ENCODE assay signal across 8 cellular contexts in the genomic region with DNA sequence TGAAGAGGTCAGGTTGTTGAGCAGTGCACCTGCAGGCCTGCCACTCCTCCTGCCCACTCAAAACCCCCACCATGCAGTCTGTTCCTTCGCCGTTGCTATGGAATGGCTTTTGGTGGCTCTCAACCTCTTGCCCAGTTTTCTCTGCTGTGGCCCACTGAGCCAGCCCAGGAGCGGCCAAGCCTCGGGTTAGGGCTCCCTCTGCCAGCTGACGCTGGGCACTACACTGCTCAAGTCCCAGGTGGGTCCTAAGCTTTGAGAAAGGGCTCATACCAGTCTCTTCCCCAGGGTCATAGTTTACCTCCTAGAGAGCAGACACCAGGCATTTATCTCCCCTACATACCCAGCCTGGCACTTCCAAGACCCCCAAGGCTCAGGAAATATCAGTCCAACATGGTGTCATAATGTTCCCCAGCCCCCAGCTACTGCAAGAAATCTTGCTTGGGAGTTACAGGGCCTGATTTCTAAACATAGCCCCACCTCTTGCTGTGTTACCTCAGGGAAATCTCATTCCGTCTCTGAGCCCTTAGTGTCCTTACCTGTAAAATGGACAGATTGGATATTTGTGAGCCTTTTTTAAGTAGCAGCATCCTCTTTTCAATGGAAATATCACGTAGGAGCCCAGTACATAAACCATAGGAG. TPM values are rescaled to one million over a fixed set of nuclear protein-coding genes. Genes with fewer than 3 reads are reported as not detected.
DNase-seq lines count a peak whose midpoint lies in the region; ATAC-seq and TF ChIP-seq lines count a peak whose summit lies in the region.

No MANE protein-coding gene starts in this region.

- H2AFZ ChIP-seq in mammary epithelial cell (ENCODE audit: low read depth, low read length), result no peak overlapping the region

- in situ Hi-C loops in mammary epithelial cell (cut with MboI; ENCODE audit: low sequenced_read_pairs in 2 of 2), result loop anchor here in 1 of 2 donors (10.0 kb wide), 1 partner anchor 131 kb away; no protein-coding TSS in a partner anchor

- WGBS in mammary epithelial cell (ENCODE audit: low coverage, missing lambda C conversion rate), result 26% methylated on average over 7 of the region's 7 CpGs

- H4K20me1 ChIP-seq in mammary epithelial cell (ENCODE audit: insufficient read depth, low read length), result no peaks in the 10 kb centered on the region

- H3K27me3 ChIP-seq in BE2C, result no peaks in the 10 kb centered on the region
- no peaks in the 10 kb centered on the region for H3K27me3 ChIP-seq in Peyer's patch
- no peaks in the 10 kb centered on the region for H3K27me3 ChIP-seq in mammary epithelial cell (ENCODE audit: insufficient read depth, low read length)

- H3K4me1 ChIP-seq in BE2C (no peaks in the 10 kb centered on the region; the same call in 1 of the 2 replicates), Peyer's patch (no peaks in the 10 kb centered on the region), mammary epithelial cell (ENCODE audit: insufficient read depth, low read length) (no peaks in the 10 kb centered on the region)

- BruUV-seq in mammary epithelial cell (replicated peaks; lab: Mats Ljungman, UMichigan), result no TSS peak

- CTCF ChIA-PET in mammary epithelial cell (lab: Charles Lee; ENCODE audit: low non-redundant PET), result interaction anchor here (0.6 to 0.8 kb wide), 2 partner anchors 134 to 135 kb away, joined by 3 to 4 read pairs; no protein-coding TSS in a partner anchor

- intact Hi-C loops in mammary epithelial cell (cut with micrococcal nuclease), result loop anchor here (1.0 to 5.0 kb wide), 3 partner anchors 135 to 251 kb away; no protein-coding TSS in a partner anchor

- TF ChIP-seq CTCF in BE2C (IDR thresholded peaks at IDR 0.05; ENCODE audit: low read depth, low read length), result peak; percentile 86
- peak in 4 of 6 experiments; percentile 49 to 62 (median 58) for TF ChIP-seq CTCF in Peyer's patch (IDR thresholded peaks at IDR 0.05)
- TF ChIP-seq CTCF in mammary epithelial cell (conservative IDR thresholded peaks at IDR 0.05 in 1 of 2, IDR thresholded peaks at IDR 0.05 in 1 of 2; ENCODE audit: extremely low read depth in 1 of 2, insufficient read depth in 1 of 2, low read depth in 1 of 2, low read length in 2 of 2), result peak; percentile 70 to 93

- ATAC-seq in GM18861 (IDR thresholded peaks at IDR 0.05; ENCODE audit: unreplicated experiment) (peak; percentile 65), HG03469 (IDR thresholded peaks at IDR 0.05; ENCODE audit: unreplicated experiment) (peak; percentile 38), HG03095 (IDR thresholded peaks at IDR 0.05; ENCODE audit: unreplicated experiment) (no peak)
- ATAC-seq in stimulated activated naive CD8-positive, alpha-beta T cell treated with anti-CD3 and anti-CD28 coated beads, Interleukin-15, Interleukin-2, amounts not matched to agents 100 U/mL and 50 U/mL, for 24 hours, result peak; percentile 52

- H3K36me3 ChIP-seq in BE2C, result no peaks in the 10 kb centered on the region
- H3K36me3 ChIP-seq in Peyer's patch, result no peaks in the 10 kb centered on the region
- no peaks in the 10 kb centered on the region for H3K36me3 ChIP-seq in mammary epithelial cell (ENCODE audit: insufficient read depth, low read length)

- H3K9ac ChIP-seq in mammary epithelial cell (ENCODE audit: insufficient read depth, low read length), result no peak overlapping the region

- no peaks in the 10 kb centered on the region for H3K79me2 ChIP-seq in mammary epithelial cell (ENCODE audit: insufficient read depth, low read length)

- no peaks in the 10 kb centered on the region for H3K9me3 ChIP-seq in BE2C
- no peaks in the 10 kb centered on the region for H3K9me3 ChIP-seq in Peyer's patch
- H3K9me3 ChIP-seq in mammary epithelial cell (replicated peaks; ENCODE audit: insufficient read depth, low read length), result no peaks in the 10 kb centered on the region

- no peak for TF ChIP-seq POLR2A in Peyer's patch (IDR thresholded peaks at IDR 0.05)

- H3K4me2 ChIP-seq in mammary epithelial cell (ENCODE audit: insufficient read depth, low read depth, low read length), result no peak overlapping the region

- H3K27ac ChIP-seq in Peyer's patch, result no peak overlapping the region
- H3K27ac ChIP-seq in mammary epithelial cell (ENCODE audit: insufficient read depth, low read depth, low read length), result no peak overlapping the region

- H3K4me3 ChIP-seq in BE2C (ENCODE audit: low read depth, low read length) (no peak overlapping the region), Peyer's patch (no peak overlapping the region), mammary epithelial cell (replicated peaks in 1 of 3; ENCODE audit: insufficient read depth in 1 of 3, low read depth in 2 of 3, low read length in 3 of 3) (no peak overlapping the region)

- peak; percentile 71 for DNase-seq in BE2C
- DNase-seq in Peyer's patch, result peak in 2 of 3 donors; percentile 53 to 63
- DNase-seq in mammary epithelial cell, result peak; percentile 17
- DNase-seq in kidney glomerular epithelial cell (lab: John Stamatoyannopoulos, UW), result peak; percentile 8
- DNase-seq in stimulated activated naive CD8-positive, alpha-beta T cell treated with anti-CD3 and anti-CD28 coated beads, Interleukin-15, Interleukin-2, amounts not matched to agents 100 U/mL and 50 U/mL, for 24 hours, result peak; percentile 40

- dilution Hi-C loops in mammary epithelial cell (cut with HindIII; ENCODE audit: low sequenced_read_pairs), result loop anchor here (5.0 to 10.0 kb wide), 2 partner anchors 121 to 286 kb away; no protein-coding TSS in a partner anchor

RNA-seq across cellular contexts. Expression of a gene that starts 59.4 kb away (rescaled TPM):
- polyA plus RNA-seq in BE2C (2012; ENCODE audit: insufficient read depth, insufficient read length, low read depth), result not detected
- total RNA-seq in Peyer's patch (10 to 100 TPM in 1 of 4 donors, 1 to 10 TPM in 2, under 1 TPM in 1; 0.18 to 12.4 (median 1.5) TPM), mammary epithelial cell (1 to 10 TPM in 1 of 2 donors, under 1 TPM in 1; 0.12 to 1.3 TPM)
- polyA plus RNA-seq in mammary epithelial cell, result 0.06 TPM
- not detected for polyA minus RNA-seq in mammary epithelial cell

Comparison
In these comparisons a context has a peak if more than half of its experiments do, and no peak if none do; other contexts are left out.
1. DNase-seq: peak in every context shown above with its lines; median percentile 71 in BE2C; 58 in Peyer's patch; 40 in stimulated activated naive CD8-positive, alpha-beta T cell treated with anti-CD3 and anti-CD28 coated beads, Interleukin-15, Interleukin-2, amounts not matched to agents 100 U/mL and 50 U/mL, for 24 hours; 17 in mammary epithelial cell; 8 in kidney glomerular epithelial cell.